Comparison of ENCODE assay signal across 8 cellular contexts in the genomic region with DNA sequence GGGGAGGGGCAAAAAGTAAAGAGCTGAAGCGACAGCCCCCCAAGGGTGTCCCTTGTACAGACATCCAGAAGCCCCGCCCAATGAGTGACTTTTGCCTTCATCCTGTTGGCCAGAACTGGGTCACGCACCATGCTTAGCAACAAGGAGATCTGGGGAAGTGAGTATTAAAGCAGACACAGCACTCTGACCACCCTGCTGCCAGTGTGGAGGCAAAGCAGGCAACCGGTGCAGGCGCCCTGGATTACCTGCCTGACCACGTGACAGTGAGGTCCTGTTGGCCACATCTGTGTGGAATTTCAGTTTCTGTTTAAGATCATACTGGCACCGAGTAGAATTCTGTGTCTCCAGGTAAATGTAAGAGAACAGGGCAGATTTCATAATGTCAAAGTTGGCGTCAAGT. TPM values are rescaled to one million over a fixed set of nuclear protein-coding genes. Genes with fewer than 3 reads are reported as not detected.
DNase-seq lines count a peak whose midpoint lies in the region; ATAC-seq and TF ChIP-seq lines count a peak whose summit lies in the region.

No MANE protein-coding gene starts in this region.

- no peaks in the 10 kb centered on the region for H3K36me3 ChIP-seq in ES-I3 (ENCODE audit: insufficient read depth, low read length)
- H3K36me3 ChIP-seq in adrenal gland (replicated peaks in 1 of 2): no peaks in the 10 kb centered on the region
- no peaks in the 10 kb centered on the region for H3K36me3 ChIP-seq in mucosa of rectum (ENCODE audit: control insufficient read depth in 2 of 2, insufficient read depth in 2 of 2, low read length in 2 of 2)

- TF ChIP-seq CTCF in GM20000 (IDR thresholded peaks at IDR 0.05; ENCODE audit: extremely low read depth, missing control alignments): no peak
- peak in 1 of 6 experiments; percentile 10 for TF ChIP-seq CTCF in adrenal gland (IDR thresholded peaks at IDR 0.05)

- no peak overlapping the region for H3K27ac ChIP-seq in adrenal gland
- peak overlapping the region in 1 of 2 donors; percentile 26 for H3K27ac ChIP-seq in mucosa of rectum (ENCODE audit: low read depth in 2 of 2, low read length in 2 of 2)

- H3K9ac ChIP-seq in ES-I3 (ENCODE audit: low read depth, low read length) (peak overlapping the region; percentile 20; the same call in 1 of the 2 replicates), mucosa of rectum (ENCODE audit: low read depth in 1 of 2, low read length in 2 of 2) (peak overlapping the region; percentile 24 to 47)

- no peak for TF ChIP-seq POLR2A in adrenal gland (IDR thresholded peaks at IDR 0.05)

- intact Hi-C loops in adrenal gland (cut with DNase I): no loop called here

- H3K27me3 ChIP-seq in adrenal gland (no peaks in the 10 kb centered on the region), mucosa of rectum (ENCODE audit: control insufficient read depth in 2 of 2, insufficient read depth in 2 of 2, low read length in 2 of 2) (no peaks in the 10 kb centered on the region)

- H3K9me3 ChIP-seq in ES-I3 (ENCODE audit: control insufficient read depth, insufficient read depth, low read length): peaks cover 3% of the 10 kb centered on the region; the same call in 1 of the 2 replicates
- H3K9me3 ChIP-seq in adrenal gland (replicated peaks in 1 of 3): no peaks in the 10 kb centered on the region
- no peaks in the 10 kb centered on the region for H3K9me3 ChIP-seq in mucosa of rectum (ENCODE audit: control insufficient read depth in 2 of 2, low read length in 2 of 2)

- peak; percentile 97 for ATAC-seq in HG03442 (IDR thresholded peaks at IDR 0.05; ENCODE audit: unreplicated experiment)

- peaks cover 5% of the 10 kb centered on the region; the same call in 1 of the 2 replicates for H3K4me1 ChIP-seq in ES-I3 (ENCODE audit: insufficient read depth, low read length)
- peaks cover 0 to 4% of the 10 kb centered on the region in 2 donors for H3K4me1 ChIP-seq in adrenal gland (replicated peaks in 1 of 2)
- H3K4me1 ChIP-seq in mucosa of rectum (ENCODE audit: control insufficient read depth in 2 of 2, insufficient read depth in 2 of 2, low read length in 2 of 2): peaks cover 0 to 4% of the 10 kb centered on the region in 2 donors

- H3K4me3 ChIP-seq in adrenal gland (no peak overlapping the region), mucosa of rectum (ENCODE audit: low read length in 2 of 2) (peak overlapping the region; percentile 54 to 69)

- DNase-seq in GM20000 (ENCODE audit: low spot score) (peak; percentile 69), adrenal gland (peak in 5 of 7 donors; percentile 43 to 76 (median 58)), NCI-H1694 treated with DMSO at 0.1 percent for 48 hours (lab: John Stamatoyannopoulos, UW) (no peak), COLO668 (lab: John Stamatoyannopoulos, UW; ENCODE audit: unreplicated experiment) (no peak), GOT3 (lab: John Stamatoyannopoulos, UW) (no peak)

- 30 to 55% (median 39%) methylated on average over 3 to 8 of the region's 8 CpGs for WGBS in adrenal gland, 4 donors

RNA-seq across cellular contexts. Expression of gene BIN1, which starts 21.6 kb away (rescaled TPM):
- total RNA-seq in adrenal gland: 100 to 1,000 TPM in 7 of 8 donors, 10 to 100 TPM in 1; 84.0 to 207 (median 134) TPM
- 100 to 1,000 TPM in 1 of 3 donors, 10 to 100 TPM in 2; 80.3 to 113 (median 97.5) TPM for polyA plus RNA-seq in adrenal gland

Comparison
In these comparisons a context has a peak if more than half of its experiments do, and no peak if none do; other contexts are left out.
1. DNase-seq: peak in GM20000 (single experiment) and adrenal gland (5 of 7); none in NCI-H1694 treated with DMSO at 0.1 percent for 48 hours (single experiment), COLO668 (single experiment) and GOT3 (single experiment).
2. H3K4me3 ChIP-seq: peak in mucosa of rectum (2 of 2); none in adrenal gland (0 of 4).